Comparison of ENCODE assay signal across 9 cellular contexts in genomic region chrX:152926279-152926678, GRCh38. TPM values are rescaled to one million over a fixed set of nuclear protein-coding genes. Genes with fewer than 3 reads are reported as not detected.
DNase-seq lines count a peak whose midpoint lies in the region; ATAC-seq, FAIRE-seq and TF ChIP-seq lines count a peak whose summit lies in the region.
"Had no signal": no experiment of that assay in that cellular context is flagged by ENCODE, and none has a peak within 500 bp of the region (broad histone marks: within the 10 kb centered on the region; RNA-seq: fewer than 3 reads in every experiment).

No MANE protein-coding gene starts in this region.

- 31% methylated on average over 5 of the region's 8 CpGs for WGBS in A549 (ENCODE audit: missing lambda C conversion rate)

- peaks cover 2% of the 10 kb centered on the region for H3K4me1 Mint-ChIP-seq in chondrocyte (ENCODE audit: low read depth)

- DNase-seq in A549 (ENCODE audit: low read depth in 1 of 2, low spot score in 1 of 2) = peak; percentile 64 to 75
- peak; percentile 31 for DNase-seq in NCI-H2171 (lab: John Stamatoyannopoulos, UW)
- DNase-seq in activated CD4-positive, alpha-beta T cell treated with anti-CD3 and anti-CD28 coated beads for 1 hour = peak; percentile 11
- DNase-seq in chondrocyte (ENCODE audit: low spot score) = no peak
- peak; percentile 71 for DNase-seq in myocyte (ENCODE audit: low read depth)
- DNase-seq in thoracic aorta (ENCODE audit: low spot score) = no peak

- H3K4me3 Mint-ChIP-seq in chondrocyte (ENCODE audit: unreplicated experiment) = no peak overlapping the region

- CTCF ChIA-PET in A549 (lab: Yijun Ruan, JAX) = interaction anchor here (0.7 to 3.5 kb wide), 14 partner anchors 11 to 1174 kb away, joined by 3 to 30 read pairs (median 4); partner anchors contain the start of genes CETN2 and NSDHL

- H3K36me3 ChIP-seq in thoracic aorta = no peaks in the 10 kb centered on the region

- TF ChIP-seq EP300 in A549 (IDR thresholded peaks at IDR 0.05) = no peak

- peak; percentile 93 for FAIRE-seq in A549 (lab: Jason Lieb, UNC)

- TF ChIP-seq POLR2A in A549 (IDR thresholded peaks at IDR 0.05; ENCODE audit: low read length) = no peak

- no peaks in the 10 kb centered on the region for H3K27me3 Mint-ChIP-seq in chondrocyte (ENCODE audit: low read depth)

- H3K4me3 ChIP-seq in A549 (no peak overlapping the region), thoracic aorta (no peak overlapping the region)
- H3K4me3 ChIP-seq: skin epidermis had no signal

- no peaks in the 10 kb centered on the region for H3K27me3 ChIP-seq in thoracic aorta (replicated peaks; ENCODE audit: insufficient read depth)

- TF ChIP-seq CTCF in A549 (IDR thresholded peaks at IDR 0.05) (peak; percentile 49), GM12873 (IDR thresholded peaks at IDR 0.05; ENCODE audit: insufficient read depth, low read depth, low read length, missing control alignments) (peak; percentile 67), chondrocyte (IDR thresholded peaks at IDR 0.05) (peak; percentile 77), thoracic aorta (IDR thresholded peaks at IDR 0.05) (peak; percentile 20)

- peak; percentile 77 to 93 for ATAC-seq in A549
- ATAC-seq in HG02885 (IDR thresholded peaks at IDR 0.05; ENCODE audit: poor library complexity, unreplicated experiment) = peak; percentile 75
- no peak for ATAC-seq in thoracic aorta (ENCODE audit: insufficient number of reproducible peaks, low FRiP score, low read depth)

- peak; percentile 51 to 57 for TF ChIP-seq RAD21 in A549 (conservative IDR thresholded peaks at IDR 0.05 in 1 of 2, IDR thresholded peaks at IDR 0.05 in 1 of 2)

- H3K27ac ChIP-seq in A549 (no peak overlapping the region), thoracic aorta (no peak overlapping the region)
- H3K27ac ChIP-seq: skin epidermis had no signal

- POLR2A ChIA-PET in A549 (lab: Yijun Ruan, JAX) = no interaction called here

- 0 out of 3 replicates have a peak, but pooled peaks cover 6% of the 10 kb centered on the region for H3K4me1 ChIP-seq in A549
- H3K4me1 ChIP-seq in thoracic aorta (ENCODE audit: control insufficient read depth in 1 of 2, low read depth in 2 of 2) = no peaks in the 10 kb centered on the region

- no peaks in the 10 kb centered on the region for H3K36me3 Mint-ChIP-seq in chondrocyte (ENCODE audit: low read depth)

- no peaks in the 10 kb centered on the region for H3K9me3 ChIP-seq in A549
- no peaks in the 10 kb centered on the region for H3K9me3 ChIP-seq in thoracic aorta

- H3K4me2 ChIP-seq in A549 = peak overlapping the region; percentile 22; the same call in 2 of the 3 replicates

- H3K27ac Mint-ChIP-seq in chondrocyte (ENCODE audit: unreplicated experiment) = no peak overlapping the region

- H3K9me3 Mint-ChIP-seq in chondrocyte (ENCODE audit: low read depth) = peaks cover 3% of the 10 kb centered on the region

TF ChIP-seq in A549, 52 proteins besides CTCF, POLR2A, EP300 and RAD21:
- TF ChIP-seq ATOH8 (CRISPR knock-in tag; IDR thresholded peaks at IDR 0.05; ENCODE audit: low read depth) (no peak), SMC3 (IDR thresholded peaks at IDR 0.05) (peak; percentile 42; the same call in 1 of the 3 replicates), FOSL2 (IDR thresholded peaks at IDR 0.05) (0 out of 2 replicates have a peak, but pooled peaks have one; percentile 7), FOSL2 (CRISPR knock-in tag; IDR thresholded peaks at IDR 0.05) (peak; percentile 59), FOXS1 (CRISPR knock-in tag; IDR thresholded peaks at IDR 0.05) (no peak)

RNA-seq across cellular contexts. Expression of gene ZNF185, which starts 28.4 kb away (rescaled TPM):
- 11.2 and 12.8 TPM in 2 replicates for polyA plus RNA-seq in A549 (2011; rRNA removed)
- 4.8 TPM in 2 replicates for polyA plus RNA-seq in A549 (2012; cell fraction: cytosol; rRNA removed)
- 26.9 and 27.4 TPM in 2 replicates for polyA plus RNA-seq in A549 (2012; cell fraction: nucleus; rRNA removed)
- polyA plus RNA-seq in A549 (2017; fragmentation: RNase III; extraction: RNeasy Plus Mini Kit Qiagen cat#74134 plus additional on column Dnase treatment) = 4.9 to 5.2 TPM (median 5.0 TPM) in 3 replicates
- 9.7 and 11.8 TPM in 2 replicates for polyA minus RNA-seq in A549 (2011; rRNA and poly(A)+ RNA removed)
- 6.0 to 14.0 TPM (median 13.7 TPM) in 3 replicates for total RNA-seq in chondrocyte
- total RNA-seq in myocyte = 0.47 and 0.83 TPM in 2 replicates
- 1.4 TPM for polyA plus RNA-seq in myocyte (2012)
- 1 to 10 TPM; 8.1 to 8.5 TPM for total RNA-seq in thoracic aorta

Comparison
In these comparisons a context has a peak if more than half of its experiments do, and no peak if none do; other contexts are left out.
1. DNase-seq: peak in A549 (2 of 2), NCI-H2171 (single experiment), activated CD4-positive, alpha-beta T cell treated with anti-CD3 and anti-CD28 coated beads for 1 hour (single experiment) and myocyte (single experiment); none in chondrocyte (single experiment) and thoracic aorta (single experiment).
2. CTCF ChIP-seq: peak in every context shown above with its lines; median percentile 77 in chondrocyte; 67 in GM12873; 49 in A549; 20 in thoracic aorta.